In the genomic region with DNA sequence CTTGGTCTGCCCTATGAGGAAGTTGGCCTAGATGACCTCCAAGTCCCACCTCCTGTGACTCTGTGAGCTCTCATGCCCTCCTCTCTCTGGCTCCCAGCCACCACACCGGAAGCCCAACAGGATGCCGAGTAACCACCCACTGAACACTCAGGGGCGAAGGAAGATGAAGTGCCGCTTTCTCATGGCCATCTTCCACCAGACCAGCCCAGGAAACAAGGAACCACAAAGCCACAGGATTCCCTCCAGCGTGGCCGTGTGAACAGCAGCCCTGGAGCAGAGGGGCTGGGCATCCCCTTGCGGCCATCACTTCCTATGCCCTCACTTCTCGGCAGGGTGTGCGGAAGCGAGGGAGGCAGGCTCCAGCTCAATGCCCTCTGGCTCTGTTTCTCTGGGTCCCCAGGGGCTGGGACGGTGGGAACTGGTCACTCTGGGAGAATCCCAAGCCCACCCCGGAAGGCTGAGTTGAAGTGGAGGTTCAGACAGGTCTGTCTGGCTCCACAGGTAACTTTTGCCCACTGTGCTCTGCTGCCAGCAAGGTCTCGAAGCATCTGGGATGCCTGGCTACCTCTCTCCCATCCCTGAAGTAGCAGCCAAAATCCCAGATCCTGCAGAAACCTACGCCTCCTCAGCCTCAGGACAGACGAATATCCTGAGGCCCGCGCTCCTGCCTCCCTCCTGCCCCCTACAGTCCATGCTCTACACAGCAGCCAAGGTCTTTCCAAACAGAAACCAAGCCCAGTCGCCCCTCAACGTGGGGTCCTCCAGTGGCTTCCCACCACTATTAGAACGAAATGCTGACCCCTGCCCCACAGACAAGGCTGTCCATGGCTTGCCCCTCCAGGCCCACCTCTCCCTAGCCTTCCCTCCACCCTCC, we compare ENCODE assay signal across 8 cellular contexts. TPM values are rescaled to one million over a fixed set of nuclear protein-coding genes. Genes with fewer than 3 reads are reported as not detected.
DNase-seq lines count a peak whose midpoint lies in the region; ATAC-seq, FAIRE-seq and TF ChIP-seq lines count a peak whose summit lies in the region.

No MANE protein-coding gene starts in this region.

- no peak overlapping the region for H2AFZ ChIP-seq in KMS-11 (ENCODE audit: low read depth)

- peak; percentile 77 for ATAC-seq in GM21723 (IDR thresholded peaks at IDR 0.05; ENCODE audit: unreplicated experiment)
- peak; percentile 13 for ATAC-seq in left lobe of liver

- H3K27ac ChIP-seq in KMS-11 = no peak overlapping the region

- H3K4me3 ChIP-seq in KMS-11 (IDR thresholded peaks at IDR 0.05; ENCODE audit: insufficient read depth, low read depth, low read length) (no peak overlapping the region), WI38 (ENCODE audit: low read depth, low read length) (peak overlapping the region; percentile 55), bronchial epithelial cell (ENCODE audit: low read depth, low read length) (peak overlapping the region; percentile 17)

- no peak overlapping the region for H3K4me2 ChIP-seq in KMS-11

- H3K36me3 ChIP-seq in KMS-11 (ENCODE audit: insufficient read depth) (no peaks in the 10 kb centered on the region), bronchial epithelial cell (ENCODE audit: control insufficient read depth, insufficient read depth, low read length) (no peaks in the 10 kb centered on the region)

- no peak for FAIRE-seq in bronchial epithelial cell (lab: Jason Lieb, UNC)

- H3K4me1 ChIP-seq in KMS-11 (ENCODE audit: low read depth, poor library complexity, severe bottlenecking) = peaks cover 6% of the 10 kb centered on the region

- H4K20me1 ChIP-seq in KMS-11 (ENCODE audit: insufficient read depth) = no peaks in the 10 kb centered on the region

- no peaks in the 10 kb centered on the region for H3K79me2 ChIP-seq in KMS-11 (ENCODE audit: insufficient read depth, low read depth)

- H3K27me3 ChIP-seq in KMS-11 (ENCODE audit: insufficient read depth, low read depth) (no peaks in the 10 kb centered on the region), bronchial epithelial cell (ENCODE audit: control insufficient read depth, insufficient read depth, low read length) (no peaks in the 10 kb centered on the region)

- no peak overlapping the region for H3K9ac ChIP-seq in KMS-11

- DNase-seq in EL (peak; percentile 96), bronchial epithelial cell (ENCODE audit: low read depth) (peak; percentile 61), left lobe of liver (ENCODE audit: low spot score) (peak; percentile 74), NCI-H774 (lab: John Stamatoyannopoulos, UW) (no peak)
- DNase-seq in stimulated activated CD4-positive, alpha-beta T cell treated with anti-CD3 and anti-CD28 coated beads, Interleukin-4, amount 100 ng/mL, for 4 hours = peak; percentile 57 to 72

- TF ChIP-seq CTCF in KMS-11 (conservative IDR thresholded peaks at IDR 0.05; ENCODE audit: low read depth, low read length) (peak; percentile 58), WI38 (IDR thresholded peaks at IDR 0.05; ENCODE audit: low read depth, low read length) (peak; percentile 94), bronchial epithelial cell (IDR thresholded peaks at IDR 0.05; ENCODE audit: insufficient read depth, low read length, severe bottlenecking) (peak; percentile 87)

RNA-seq across cellular contexts. Expression of a gene that starts 44.2 kb away (rescaled TPM):
- total RNA-seq in bronchial epithelial cell (44.2 and 61.8 TPM in 2 replicates), left lobe of liver (58.0 TPM)
